ENCODE assay signal across 14 cellular contexts in genomic region chr9:82763631-82764030, GRCh38.
DNase-seq lines count a peak whose midpoint lies in the region; ATAC-seq, FAIRE-seq and TF ChIP-seq lines count a peak whose summit lies in the region.
"Had no signal": no experiment of that assay in that cellular context is flagged by ENCODE, and none has a peak within 500 bp of the region (broad histone marks: within the 10 kb centered on the region; RNA-seq: fewer than 3 reads in every experiment).

No MANE protein-coding gene starts in this region.

- DNase-seq in H7 (peak; percentile 55), glomerular visceral epithelial cell (ENCODE audit: extremely low spot score) (peak; percentile 5), MV-4-11 (lab: John Stamatoyannopoulos, UW) (no peak), RCC 7860 (ENCODE audit: low spot score) (no peak)
- DNase-seq in activated T-helper 1 cell treated with anti-CD3 and anti-CD28 coated beads, Interleukin-12 subunit alpha, Interleukin-12 subunit beta, Interleukin-2, Interleukin-4 antibody, amounts not matched to agents 30 ng/mL and 10 ng/mL and 1 ng/mL, durations not matched to agents 14 hours and 24 hours and 36 hours (ENCODE audit: low spot score) = no peak
- DNase-seq: activated CD4-positive, alpha-beta T cell treated with anti-CD3 and anti-CD28 coated beads, Interleukin-2, amount 50 U/mL, for 1 hour; amygdala; colonic mucosa; left lung; T-helper 9 cell had no signal

- H3K4me1 ChIP-seq in BLaER1 (peaks cover 64% of the 10 kb centered on the region), OCI-LY3 (ENCODE audit: low read length) (peaks cover 7% of the 10 kb centered on the region; the same call in 1 of the 2 replicates)
- H3K4me1 ChIP-seq: colonic mucosa, left lung, prostate gland had no signal

- intact Hi-C loops in activated T-helper 1 cell treated with anti-CD3 and anti-CD28 coated beads, Interleukin-12 subunit alpha, Interleukin-12 subunit beta, Interleukin-2, Interleukin-4 antibody, amounts not matched to agents 30 ng/mL and 10 ng/mL and 1 ng/mL, durations not matched to agents 14 hours and 24 hours and 36 hours (cut with micrococcal nuclease) = no loop called here

- peaks cover 12% of the 10 kb centered on the region; the same call in 1 of the 2 replicates for H3K36me3 ChIP-seq in BLaER1
- H3K36me3 ChIP-seq in H7 (replicated peaks; ENCODE audit: control insufficient read depth, insufficient read depth, low read length) = no peaks in the 10 kb centered on the region; the same call in none of the 2 replicates
- no peaks in the 10 kb centered on the region for H3K36me3 ChIP-seq in OCI-LY3 (replicated peaks; ENCODE audit: low read depth, low read length)
- H3K36me3 ChIP-seq: colonic mucosa, left lung, prostate gland had no signal

- no peak overlapping the region for H2AFZ ChIP-seq in OCI-LY3 (ENCODE audit: low read depth, low read length)

- no peaks in the 10 kb centered on the region for H3K4me1 Mint-ChIP-seq in activated T-helper 1 cell treated with anti-CD3 and anti-CD28 coated beads, Interleukin-12 subunit alpha, Interleukin-12 subunit beta, Interleukin-2, Interleukin-4 antibody, amounts not matched to agents 30 ng/mL and 10 ng/mL and 1 ng/mL, durations not matched to agents 14 hours and 24 hours and 36 hours (ENCODE audit: low read depth)

- no peaks in the 10 kb centered on the region for H4K20me1 ChIP-seq in BLaER1
- H4K20me1 ChIP-seq in OCI-LY3 (ENCODE audit: insufficient read depth, low read length) = no peaks in the 10 kb centered on the region

- no peak for ATAC-seq in HG03565 (IDR thresholded peaks at IDR 0.05; ENCODE audit: unreplicated experiment)
- ATAC-seq: left lung had no signal

- no peaks in the 10 kb centered on the region for H3K27me3 Mint-ChIP-seq in activated T-helper 1 cell treated with anti-CD3 and anti-CD28 coated beads, Interleukin-12 subunit alpha, Interleukin-12 subunit beta, Interleukin-2, Interleukin-4 antibody, amounts not matched to agents 30 ng/mL and 10 ng/mL and 1 ng/mL, durations not matched to agents 14 hours and 24 hours and 36 hours (ENCODE audit: insufficient read depth)

- H3K4me2 ChIP-seq in BLaER1 (peak overlapping the region; percentile 93), OCI-LY3 (ENCODE audit: low read length) (no peak overlapping the region)

- no peaks in the 10 kb centered on the region for H3K79me2 ChIP-seq in OCI-LY3 (ENCODE audit: low read length)

- TF ChIP-seq CTCF in OCI-LY3 (IDR thresholded peaks at IDR 0.05; ENCODE audit: low read depth, low read length) = peak; percentile 55

- no peaks in the 10 kb centered on the region for H3K36me3 Mint-ChIP-seq in activated T-helper 1 cell treated with anti-CD3 and anti-CD28 coated beads, Interleukin-12 subunit alpha, Interleukin-12 subunit beta, Interleukin-2, Interleukin-4 antibody, amounts not matched to agents 30 ng/mL and 10 ng/mL and 1 ng/mL, durations not matched to agents 14 hours and 24 hours and 36 hours (ENCODE audit: low read depth)

- H3K9me3 ChIP-seq in BLaER1 (peaks cover 44% of the 10 kb centered on the region), OCI-LY3 (ENCODE audit: insufficient read depth, low read length) (no peaks in the 10 kb centered on the region)
- H3K9me3 ChIP-seq: colonic mucosa, left lung, prostate gland had no signal

- H3K9ac ChIP-seq in BLaER1 = peak overlapping the region; percentile 82
- no peak overlapping the region for H3K9ac ChIP-seq in OCI-LY3 (ENCODE audit: low read length)

- H3K9me3 Mint-ChIP-seq in activated T-helper 1 cell treated with anti-CD3 and anti-CD28 coated beads, Interleukin-12 subunit alpha, Interleukin-12 subunit beta, Interleukin-2, Interleukin-4 antibody, amounts not matched to agents 30 ng/mL and 10 ng/mL and 1 ng/mL, durations not matched to agents 14 hours and 24 hours and 36 hours = peaks cover 3% of the 10 kb centered on the region

- no peak overlapping the region for H3K4me3 Mint-ChIP-seq in activated T-helper 1 cell treated with anti-CD3 and anti-CD28 coated beads, Interleukin-12 subunit alpha, Interleukin-12 subunit beta, Interleukin-2, Interleukin-4 antibody, amounts not matched to agents 30 ng/mL and 10 ng/mL and 1 ng/mL, durations not matched to agents 14 hours and 24 hours and 36 hours

- H3K27me3 ChIP-seq in BLaER1 = no peaks in the 10 kb centered on the region
- no peaks in the 10 kb centered on the region for H3K27me3 ChIP-seq in H7 (ENCODE audit: control insufficient read depth, insufficient read depth, low read length)
- H3K27me3 ChIP-seq in OCI-LY3 (ENCODE audit: low read depth, low read length) = no peaks in the 10 kb centered on the region
- H3K27me3 ChIP-seq: colonic mucosa, left lung had no signal

- FAIRE-seq in RCC 7860 (lab: Jason Lieb, UNC) = no peak

- H3K27ac ChIP-seq in BLaER1 (peak overlapping the region; percentile 95), OCI-LY3 (ENCODE audit: low read length) (no peak overlapping the region)
- H3K27ac ChIP-seq: colonic mucosa, left lung, prostate gland had no signal

- H3K27ac Mint-ChIP-seq in activated T-helper 1 cell treated with anti-CD3 and anti-CD28 coated beads, Interleukin-12 subunit alpha, Interleukin-12 subunit beta, Interleukin-2, Interleukin-4 antibody, amounts not matched to agents 30 ng/mL and 10 ng/mL and 1 ng/mL, durations not matched to agents 14 hours and 24 hours and 36 hours = no peak overlapping the region

- H3K4me3 ChIP-seq in BLaER1 = peak overlapping the region; percentile 67
- H3K4me3 ChIP-seq in H7 (ENCODE audit: insufficient read depth, low read depth, low read length) = no peak overlapping the region
- no peak overlapping the region for H3K4me3 ChIP-seq in OCI-LY3 (ENCODE audit: low read length)
- H3K4me3 ChIP-seq: colonic mucosa, left lung, prostate gland had no signal

Comparison
In these comparisons a context has a peak if more than half of its experiments do, and no peak if none do; other contexts are left out.
1. DNase-seq: peak in H7 (single experiment) and glomerular visceral epithelial cell (single experiment); none in activated T-helper 1 cell treated with anti-CD3 and anti-CD28 coated beads, Interleukin-12 subunit alpha, Interleukin-12 subunit beta, Interleukin-2, Interleukin-4 antibody, amounts not matched to agents 30 ng/mL and 10 ng/mL and 1 ng/mL, durations not matched to agents 14 hours and 24 hours and 36 hours (single experiment), MV-4-11 (single experiment) and RCC 7860 (single experiment).